In the genomic region with DNA sequence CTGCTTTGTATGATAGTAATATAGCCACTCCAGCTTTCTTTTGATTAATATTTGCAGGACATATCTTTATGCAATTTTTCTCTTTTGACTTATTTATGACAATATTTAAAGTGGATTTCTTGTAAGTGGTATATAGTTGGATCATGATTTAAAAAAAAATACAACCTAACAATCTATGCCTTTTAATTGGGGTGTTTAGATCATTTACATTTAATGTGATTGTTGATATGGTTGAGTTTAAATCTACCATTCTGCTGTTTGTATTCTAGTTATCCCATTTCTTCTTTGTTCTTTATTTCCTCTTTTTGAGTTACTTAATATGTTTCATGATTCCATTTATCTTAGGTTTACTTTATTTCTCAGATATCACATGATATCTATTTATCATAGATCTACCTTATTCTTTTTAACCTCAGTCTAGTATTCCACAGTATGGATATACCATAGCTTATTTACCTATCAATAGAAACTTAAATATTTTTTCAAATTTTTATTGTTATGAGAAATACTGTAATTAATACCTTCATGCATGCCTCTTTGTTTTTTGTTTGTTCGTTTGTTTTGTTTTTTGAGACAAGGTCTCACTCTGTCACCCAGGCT, we compare ENCODE assay signal across 20 cellular contexts. TPM values are rescaled to one million over a fixed set of nuclear protein-coding genes. Genes with fewer than 3 reads are reported as not detected.
A peak's percentile ranks its signal among the peaks of the same experiment; 100 is the strongest.
DNase-seq lines count a peak whose midpoint lies in the region; ATAC-seq, FAIRE-seq and TF ChIP-seq lines count a peak whose summit lies in the region.
"Had no signal": no experiment of that assay in that cellular context is flagged by ENCODE, and none has a peak within 500 bp of the region (broad histone marks: within the 10 kb centered on the region; RNA-seq: fewer than 3 reads in every experiment).

No MANE protein-coding gene starts in this region.

- H3K27me3 ChIP-seq in K562 (ENCODE audit: control insufficient read depth in 2 of 2, insufficient read depth in 2 of 2, low read length in 2 of 2) (peaks cover 9 to 17% of the 10 kb centered on the region in 2 experiments; a peak in 4 of 5 replicates), transverse colon (no peaks in the 10 kb centered on the region)

- H3K9me3 ChIP-seq in A549 = peaks cover 44% of the 10 kb centered on the region
- no peaks in the 10 kb centered on the region for H3K9me3 ChIP-seq in K562 (replicated peaks; ENCODE audit: control insufficient read depth, insufficient read depth, low read depth, low read length)
- peaks cover 0 to 2% of the 10 kb centered on the region in 2 donors for H3K9me3 ChIP-seq in kidney (ENCODE audit: control insufficient read depth in 1 of 2, low read length in 2 of 2)
- H3K9me3 ChIP-seq in transverse colon = peaks cover 0 to 15% of the 10 kb centered on the region in 2 donors

- POLR2A ChIA-PET in A549 (lab: Yijun Ruan, JAX) = no interaction called here
- POLR2A ChIA-PET in HEK293T (lab: Yijun Ruan, JAX) = no interaction called here
- POLR2A ChIA-PET in K562 (lab: Yijun Ruan, JAX) = no interaction called here

- TF ChIP-seq RAD21 in A549 (conservative IDR thresholded peaks at IDR 0.05 in 1 of 2, IDR thresholded peaks at IDR 0.05 in 1 of 2) (no peak), K562 (CRISPR knock-in tag; conservative IDR thresholded peaks at IDR 0.05 in 1 of 2, IDR thresholded peaks at IDR 0.05 in 1 of 2) (no peak)

- no peaks in the 10 kb centered on the region for H3K79me2 ChIP-seq in K562 (ENCODE audit: control insufficient read depth, insufficient read depth, low read length)

- intact Hi-C loops in K562 (cut with micrococcal nuclease) (no loop called here), kidney (cut with DNase I) (no loop called here), transverse colon (cut with DNase I; ENCODE audit: low total_unique reads) (no loop called here)

- no peak overlapping the region for H3K4me3 ChIP-seq in A549
- H3K4me3 ChIP-seq in K562 = no peak overlapping the region
- no peak overlapping the region for H3K4me3 ChIP-seq in kidney (ENCODE audit: low read length in 2 of 2)
- no peak overlapping the region for H3K4me3 ChIP-seq in transverse colon
- H3K4me3 ChIP-seq: GM23338 had no signal

- H2AFZ ChIP-seq in K562 (ENCODE audit: low read depth, low read length) = no peak overlapping the region
- H2AFZ ChIP-seq: GM23338 had no signal

- 0% methylated on average over 1 of the region's 1 CpG for WGBS in A549 (ENCODE audit: missing lambda C conversion rate)
- WGBS in K562 (ENCODE audit: insufficient coverage, low coverage, missing lambda C conversion rate) = 0% methylated on average over 1 of the region's 1 CpG
- 76 to 88% methylated on average over 1 of the region's 1 CpG for WGBS in transverse colon (ENCODE audit: low coverage in 1 of 2), 2 donors

- no peak for DNase-seq in A549 (ENCODE audit: low read depth in 1 of 2, low spot score in 1 of 2)
- DNase-seq in HEK293T (ENCODE audit: extremely low spot score) = no peak
- DNase-seq in K562 (ENCODE audit: extremely low read depth in 1 of 4, low spot score in 3 of 4) = no peak
- no peak for DNase-seq in kidney
- no peak for DNase-seq in transverse colon
- no peak for DNase-seq in LoVo (ENCODE audit: low spot score)
- DNase-seq in activated naive CD4-positive, alpha-beta T cell (lab: John Stamatoyannopoulos, UW) = no peak
- DNase-seq: AML-193; CD4-positive, alpha-beta memory T cell; DMS79 treated with DMSO at 0.1 percent for 48 hours; GF-D8; HCEC 1CT had no signal

- BruUV-seq in K562 (replicated peaks; lab: Mats Ljungman, UMichigan) = no TSS peak

- H3K36me3 ChIP-seq in K562 (ENCODE audit: control insufficient read depth, insufficient read depth, low read length) (no peaks in the 10 kb centered on the region), kidney (ENCODE audit: control insufficient read depth in 1 of 2, insufficient read depth in 2 of 2, low read length in 2 of 2) (no peaks in the 10 kb centered on the region), transverse colon (no peaks in the 10 kb centered on the region)

- H3K27ac ChIP-seq in A549 (no peak overlapping the region), K562 (ENCODE audit: extremely low read depth, low read depth, low read length) (no peak overlapping the region), kidney (ENCODE audit: low read depth in 2 of 2, low read length in 2 of 2) (no peak overlapping the region), transverse colon (no peak overlapping the region)
- H3K27ac ChIP-seq: C4-2B, KMS-11 had no signal

- TF ChIP-seq CTCF in A549 (IDR thresholded peaks at IDR 0.05) (no peak), K562 (IDR thresholded peaks at IDR 0.05 in 2 of 3, conservative IDR thresholded peaks at IDR 0.05 in 1 of 3; ENCODE audit: insufficient read depth in 2 of 3, low read depth in 1 of 3, low read length in 3 of 3) (no peak), kidney (IDR thresholded peaks at IDR 0.05; ENCODE audit: borderline replicate concordance, extremely low read depth, insufficient read depth) (no peak), transverse colon (IDR thresholded peaks at IDR 0.05) (no peak)

- no peaks in the 10 kb centered on the region for H4K20me1 ChIP-seq in K562 (replicated peaks; ENCODE audit: control insufficient read depth, insufficient read depth, low read length)

- in situ Hi-C loops in K562 (cut with MboI) (no loop called here), transverse colon (cut with MboI; ENCODE audit: low pct_ligation_motif_present in 1 of 4, low pct_unique_long_range_greater_than_20kb in 1 of 4, low sequenced_read_pairs in 3 of 4) (no loop called here)

- H3K9ac ChIP-seq in K562 (ENCODE audit: insufficient read depth in 1 of 2, low read depth in 2 of 2, low read length in 2 of 2) = no peak overlapping the region
- H3K9ac ChIP-seq in kidney (ENCODE audit: low read length in 2 of 2) = no peak overlapping the region
- H3K9ac ChIP-seq: KMS-11 had no signal

- TF ChIP-seq EP300 in A549 (IDR thresholded peaks at IDR 0.05) (no peak), K562 (IDR thresholded peaks at IDR 0.05; ENCODE audit: low read length) (no peak), transverse colon (IDR thresholded peaks at IDR 0.05; ENCODE audit: low read depth) (no peak)

- no peak for ATAC-seq in A549
- ATAC-seq in K562 = no peak
- ATAC-seq: GM23338 had no signal

- H3K4me1 ChIP-seq in A549 = no peaks in the 10 kb centered on the region
- no peaks in the 10 kb centered on the region; a peak in 1 of 5 replicates for H3K4me1 ChIP-seq in K562 (replicated peaks in 1 of 2; ENCODE audit: control insufficient read depth in 2 of 2, insufficient read depth in 2 of 2, low read length in 2 of 2)
- H3K4me1 ChIP-seq in kidney (ENCODE audit: control insufficient read depth in 1 of 2, insufficient read depth in 1 of 2, low read depth in 1 of 2, low read length in 2 of 2) = no peaks in the 10 kb centered on the region
- no peaks in the 10 kb centered on the region for H3K4me1 ChIP-seq in transverse colon

- no peaks in the 10 kb centered on the region for H3K9me1 ChIP-seq in K562 (ENCODE audit: control insufficient read depth, insufficient read depth, low read length)

- H3K4me2 ChIP-seq in A549 = no peak overlapping the region
- H3K4me2 ChIP-seq in K562 (ENCODE audit: insufficient read depth, low read length) = no peak overlapping the region
- H3K4me2 ChIP-seq: GM23338, KMS-11 had no signal

- CTCF ChIA-PET in A549 (lab: Yijun Ruan, JAX) = interaction anchor here (0.9 to 1.3 kb wide), 3 partner anchors 11 to 55 kb away, joined by 3 read pairs; no protein-coding TSS in a partner anchor
- CTCF ChIA-PET in HEK293T (lab: Yijun Ruan, JAX) = no interaction called here
- CTCF ChIA-PET in K562 (lab: Yijun Ruan, JAX; ENCODE audit: low intra/inter-chr PET ratio) = no interaction called here

- TF ChIP-seq POLR2A in A549 (IDR thresholded peaks at IDR 0.05; ENCODE audit: low read length) = no peak
- TF ChIP-seq POLR2A in K562 (conservative IDR thresholded peaks at IDR 0.05) = no peak
- no peak for TF ChIP-seq POLR2A in transverse colon (IDR thresholded peaks at IDR 0.05)

- FAIRE-seq in A549 (lab: Jason Lieb, UNC) = no peak
- no peak for FAIRE-seq in K562 (lab: Jason Lieb, UNC)
- peak; percentile 63 for FAIRE-seq in kidney (lab: Jason Lieb, UNC)
- FAIRE-seq: GM19239, H54 had no signal

RNA-seq across cellular contexts. Expression of a gene that starts 19.3 kb away (rescaled TPM):
- polyA plus RNA-seq in A549 (2011; rRNA removed) = 1.0 and 2.7 TPM in 2 replicates
- polyA plus RNA-seq in A549 (2012; cell fraction: cytosol; rRNA removed) = 0.29 TPM in 2 replicates
- polyA plus RNA-seq in A549 (2012; cell fraction: nucleus; rRNA removed) = 0.24 TPM in 1 of 2 replicates, not detected in the other
- 0.30 to 0.76 TPM in 2 of 3 replicates, not detected in the other for polyA plus RNA-seq in A549 (2017; fragmentation: RNase III; extraction: RNeasy Plus Mini Kit Qiagen cat#74134 plus additional on column Dnase treatment)
- polyA minus RNA-seq in A549 (2011; rRNA and poly(A)+ RNA removed) = 0.58 TPM in 1 of 2 replicates, not detected in the other
- not detected in 2 replicates for total RNA-seq in K562 (2011; cell fraction: chromatin; rRNA removed; ENCODE audit: low replicate concordance)
- total RNA-seq in K562 (2011; cell fraction: nucleolus; rRNA removed) = not detected in 2 replicates
- not detected in 2 replicates for total RNA-seq in K562 (2011; cell fraction: nucleoplasm; rRNA removed)
- total RNA-seq in K562 (2014; rRNA removed) = not detected in 2 replicates
- not detected in 2 replicates for total RNA-seq in K562 (2014; rRNA removed; fragmentation: Illumina TruSeq; extraction: Trizol)
- not detected in 2 replicates for total RNA-seq in K562 (2015; rRNA removed; fragmentation: Illumina TruSeq; extraction: Trizol)
- total RNA-seq in K562 (2021) = not detected in 2 replicates
- polyA plus RNA-seq in K562 (2011; rRNA removed) = not detected in 2 replicates
- polyA plus RNA-seq in K562 (2011; cell fraction: cytosol; rRNA removed) = not detected in 2 replicates
- not detected in 2 replicates for polyA plus RNA-seq in K562 (2011; cell fraction: nucleus; rRNA removed)
- not detected in 2 replicates for polyA plus RNA-seq in K562 (2012)
- not detected in 2 replicates for polyA plus RNA-seq in K562 (2014; fragmentation: Illumina TruSeq; extraction: Trizol)
- not detected for polyA plus RNA-seq in K562 (2014; fragmentation: Nextera tagmentation; extraction: Ambion mirVana)
- polyA plus RNA-seq in K562 (2014; rRNA removed) = not detected in 2 replicates
- not detected in 2 replicates for polyA minus RNA-seq in K562 (2011; rRNA and poly(A)+ RNA removed)
- polyA minus RNA-seq in K562 (2011; cell fraction: cytosol; rRNA and poly(A)+ RNA removed) = not detected in 2 replicates
- polyA minus RNA-seq in K562 (2011; cell fraction: nucleus; rRNA and poly(A)+ RNA removed) = not detected in 2 replicates
- not detected for total RNA-seq in kidney
- polyA plus RNA-seq in kidney (ENCODE audit: insufficient read depth, low read depth, low replicate concordance) = not detected
- not detected for total RNA-seq in transverse colon
- total RNA-seq: A172; CD4-positive, alpha-beta memory T cell; GM23338; HT-29 had no signal
- polyA plus RNA-seq: BJ; CD4-positive, alpha-beta memory T cell; GM23338 had no signal

RNA-seq across cellular contexts. Expression of a gene that starts 32.1 kb away (rescaled TPM):
- 2.8 and 3.5 TPM in 2 replicates for polyA plus RNA-seq in A549 (2011; rRNA removed)
- polyA plus RNA-seq in A549 (2012; cell fraction: cytosol; rRNA removed) = 2.0 and 3.4 TPM in 2 replicates
- polyA plus RNA-seq in A549 (2012; cell fraction: nucleus; rRNA removed) = 1.7 and 2.9 TPM in 2 replicates
- 1.6 to 3.4 TPM (median 2.4 TPM) in 3 replicates for polyA plus RNA-seq in A549 (2017; fragmentation: RNase III; extraction: RNeasy Plus Mini Kit Qiagen cat#74134 plus additional on column Dnase treatment)
- polyA minus RNA-seq in A549 (2011; rRNA and poly(A)+ RNA removed) = 4.1 TPM in 2 replicates
- 0.23 TPM in 1 of 2 replicates, not detected in the other for total RNA-seq in K562 (2011; cell fraction: chromatin; rRNA removed; ENCODE audit: low replicate concordance)
- total RNA-seq in K562 (2011; cell fraction: nucleolus; rRNA removed) = 0.13 and 0.17 TPM in 2 replicates
- 0.07 TPM in 1 of 2 replicates, not detected in the other for total RNA-seq in K562 (2011; cell fraction: nucleoplasm; rRNA removed)
- total RNA-seq in K562 (2014; rRNA removed) = 0.08 and 0.09 TPM in 2 replicates
- not detected in 2 replicates for total RNA-seq in K562 (2014; rRNA removed; fragmentation: Illumina TruSeq; extraction: Trizol)
- total RNA-seq in K562 (2015; rRNA removed; fragmentation: Illumina TruSeq; extraction: Trizol) = 0.04 TPM in 1 of 2 replicates, not detected in the other
- total RNA-seq in K562 (2021) = 0.13 and 0.20 TPM in 2 replicates
- polyA plus RNA-seq in K562 (2011; rRNA removed) = 0.06 TPM in 1 of 2 replicates, not detected in the other
- polyA plus RNA-seq in K562 (2011; cell fraction: cytosol; rRNA removed) = 0.19 TPM in 1 of 2 replicates, not detected in the other
- 0.06 TPM in 1 of 2 replicates, not detected in the other for polyA plus RNA-seq in K562 (2011; cell fraction: nucleus; rRNA removed)
- polyA plus RNA-seq in K562 (2012) = 0.01 and 0.04 TPM in 2 replicates
- polyA plus RNA-seq in K562 (2014; fragmentation: Illumina TruSeq; extraction: Trizol) = not detected in 2 replicates
- polyA plus RNA-seq in K562 (2014; fragmentation: Nextera tagmentation; extraction: Ambion mirVana) = under 1 TPM in 1 of 2 experiments, not detected in 1; 0.01 TPM
- polyA plus RNA-seq in K562 (2014; rRNA removed) = 0.08 TPM in 1 of 2 replicates, not detected in the other
- polyA minus RNA-seq in K562 (2011; rRNA and poly(A)+ RNA removed) = not detected in 2 replicates
- polyA minus RNA-seq in K562 (2011; cell fraction: cytosol; rRNA and poly(A)+ RNA removed) = not detected in 2 replicates
- polyA minus RNA-seq in K562 (2011; cell fraction: nucleus; rRNA and poly(A)+ RNA removed) = 0.13 TPM in 1 of 2 replicates, not detected in the other
- 8.1 TPM for total RNA-seq in kidney
- 2.1 TPM for polyA plus RNA-seq in kidney (ENCODE audit: insufficient read depth, low read depth, low replicate concordance)
- 1 to 10 TPM in 1 of 4 donors, under 1 TPM in 3; 0.37 to 1.5 (median 0.82) TPM for total RNA-seq in transverse colon
- total RNA-seq: CD4-positive, alpha-beta memory T cell; GM23338; HT-29 had no signal
- polyA plus RNA-seq: CD4-positive, alpha-beta memory T cell; GM23338 had no signal
